Comparison of ENCODE assay signal across 8 cellular contexts in the genomic region with DNA sequence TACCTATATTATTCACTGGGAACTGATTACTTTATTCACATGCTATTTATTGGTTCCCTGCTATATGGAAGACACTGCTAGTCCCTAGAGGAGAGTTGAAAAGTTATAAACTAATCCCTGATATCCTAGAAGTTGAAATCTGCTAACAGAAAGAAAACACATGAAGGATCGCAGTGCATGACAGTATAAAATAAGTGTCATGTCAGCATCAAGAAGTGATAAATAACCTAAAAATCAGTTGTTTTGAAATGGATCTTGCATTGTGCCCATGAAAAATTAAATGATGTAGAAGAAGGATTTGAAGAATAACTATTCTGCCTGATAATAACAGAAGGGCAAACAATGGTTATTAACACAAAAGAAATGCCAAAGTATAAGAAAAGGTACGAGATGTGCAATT.
"Had no signal": no experiment of that assay in that cellular context is flagged by ENCODE, and none has a peak within 500 bp of the region (broad histone marks: within the 10 kb centered on the region; RNA-seq: fewer than 3 reads in every experiment).

No MANE protein-coding gene starts in this region.

- H3K9me3 ChIP-seq: HAP-1 had no signal

- H3K4me3 ChIP-seq: GM23248, HAP-1 had no signal

- H2AFZ ChIP-seq: GM23248 had no signal

- H3K36me3 ChIP-seq: HAP-1 had no signal

- DNase-seq: GM23248, GOT3, H7, HFFc6, KG1 had no signal

- ATAC-seq: HCT116 had no signal

- H3K27ac ChIP-seq: GM23248, HL-60 had no signal

- H3K9ac ChIP-seq: GM23248 had no signal

- H3K4me1 ChIP-seq: HAP-1 had no signal
